ENCODE assay signal across 8 cellular contexts in the genomic region with DNA sequence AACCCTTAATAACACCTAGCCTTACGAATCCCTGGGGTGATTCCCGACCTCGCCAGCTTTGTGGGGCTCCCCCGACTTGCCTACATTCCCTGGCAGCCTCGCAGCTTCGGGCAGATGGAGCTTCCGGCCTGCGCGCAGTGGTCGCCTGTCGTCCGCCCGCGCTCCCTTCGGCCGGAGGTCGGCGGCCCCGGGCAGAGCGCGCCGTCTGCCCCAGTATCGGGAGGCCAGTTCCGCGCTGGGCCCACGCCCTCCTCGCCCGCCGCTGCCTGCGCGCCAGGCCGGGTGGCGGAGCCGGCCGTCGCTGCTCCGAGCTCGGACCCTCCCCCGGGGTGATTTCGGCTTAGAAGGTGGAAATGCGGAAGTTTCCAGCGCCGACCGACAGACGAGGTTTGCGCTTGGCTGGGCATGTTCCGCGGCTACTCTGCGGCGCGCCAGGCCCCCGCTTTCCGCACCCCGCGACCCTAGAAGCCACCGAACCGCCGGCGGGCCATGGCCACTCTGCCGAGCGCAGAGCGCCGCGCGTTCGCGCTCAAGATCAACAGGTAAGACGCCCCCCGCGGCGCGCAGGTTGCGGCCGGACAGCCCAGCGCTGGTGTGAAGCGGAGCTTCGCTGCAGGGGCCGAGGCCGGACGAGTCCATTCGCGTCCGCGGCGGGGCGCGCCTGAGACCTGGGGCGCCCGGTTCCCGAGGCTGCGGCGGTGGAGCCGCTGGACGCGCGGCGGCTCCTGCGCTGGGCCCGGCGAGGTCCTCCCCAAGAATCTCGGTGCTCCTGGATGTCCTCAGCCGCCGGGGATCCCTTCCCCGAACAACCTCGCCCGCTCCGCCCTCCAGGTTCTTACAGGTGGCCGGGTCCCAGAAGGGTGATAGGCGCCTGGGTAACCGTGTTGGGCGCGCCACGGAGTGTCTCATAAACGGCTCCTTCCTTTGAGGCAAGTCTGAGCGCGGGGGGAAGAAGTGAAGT. TPM values are rescaled to one million over a fixed set of nuclear protein-coding genes. Genes with fewer than 3 reads are reported as not detected.
DNase-seq lines count a peak whose midpoint lies in the region; ATAC-seq and TF ChIP-seq lines count a peak whose summit lies in the region.

DOCK8 (plus strand) TSS at position 378 of the 961 bp plus-strand sequence; CDS start at position 490, 112 bp downstream.

- H3K9ac ChIP-seq in BLaER1, result peak within 1 kb of the TSS; percentile 77

- DNase-seq in GM19238 (ENCODE audit: insufficient read length, low spot score) (peak; percentile 57), iPS DF 4.7 (ENCODE audit: extremely low read depth, low spot score) (peak; percentile 9), spleen (peak; percentile 97), NCI-H1694 (lab: John Stamatoyannopoulos, UW) (no peak)
- DNase-seq in activated naive CD8-positive, alpha-beta T cell treated with anti-CD3 and anti-CD28 coated beads, Interleukin-2, amount 10 ng/mL, durations not matched to agents 7 days and 5 days, result peak; percentile 85

- peak within 1 kb of the TSS; percentile 95 for H3K4me2 ChIP-seq in BLaER1

- H3K27me3 Mint-ChIP-seq in activated naive CD8-positive, alpha-beta T cell treated with anti-CD3 and anti-CD28 coated beads, Interleukin-2, amount 10 ng/mL, durations not matched to agents 7 days and 5 days, result no peaks in the 10 kb centered on the region

- peak within 1 kb of the TSS; percentile 87 for H3K4me3 Mint-ChIP-seq in activated naive CD8-positive, alpha-beta T cell treated with anti-CD3 and anti-CD28 coated beads, Interleukin-2, amount 10 ng/mL, durations not matched to agents 7 days and 5 days

- H3K9me3 Mint-ChIP-seq in activated naive CD8-positive, alpha-beta T cell treated with anti-CD3 and anti-CD28 coated beads, Interleukin-2, amount 10 ng/mL, durations not matched to agents 7 days and 5 days, result no peaks in the 10 kb centered on the region

- peak; percentile 88 for ATAC-seq in HG03439 (IDR thresholded peaks at IDR 0.05; ENCODE audit: unreplicated experiment)
- peak; percentile 59; the same call in 2 of the 3 replicates for ATAC-seq in SK-N-SH treated with all-trans-retinoic acid at 6 μM for 48 hours
- peak; percentile 82 for ATAC-seq in activated naive CD8-positive, alpha-beta T cell treated with anti-CD3 and anti-CD28 coated beads, Interleukin-2, amount 10 ng/mL, durations not matched to agents 7 days and 5 days (ENCODE audit: low read depth)

- H3K4me1 Mint-ChIP-seq in activated naive CD8-positive, alpha-beta T cell treated with anti-CD3 and anti-CD28 coated beads, Interleukin-2, amount 10 ng/mL, durations not matched to agents 7 days and 5 days, result peaks cover 21% of the 10 kb centered on the region

- peak within 1 kb of the TSS; percentile 88 for H3K27ac Mint-ChIP-seq in activated naive CD8-positive, alpha-beta T cell treated with anti-CD3 and anti-CD28 coated beads, Interleukin-2, amount 10 ng/mL, durations not matched to agents 7 days and 5 days

- TF ChIP-seq POLR2A in spleen (IDR thresholded peaks at IDR 0.05), result peak in 2 of 3 donors; percentile 10 to 52

- H3K4me1 ChIP-seq in BLaER1 (peaks cover 7% of the 10 kb centered on the region), spleen (peaks cover 17 to 90% (median 76%) of the 10 kb centered on the region in 6 donors)

- no peaks in the 10 kb centered on the region for H3K9me3 ChIP-seq in BLaER1
- H3K9me3 ChIP-seq in spleen, result no peaks in the 10 kb centered on the region

- POLR2A ChIA-PET in activated naive CD8-positive, alpha-beta T cell treated with anti-CD3 and anti-CD28 coated beads, Interleukin-2, amount 10 ng/mL, durations not matched to agents 7 days and 5 days (lab: Charles Lee), result interaction anchor here (0.5 to 4.3 kb wide), 18 partner anchors 10 to 140 kb away, joined by 3 to 129 read pairs (median 6); no protein-coding TSS in a partner anchor

- TF ChIP-seq CTCF in spleen (IDR thresholded peaks at IDR 0.05 in 8 of 11, conservative IDR thresholded peaks at IDR 0.05 in 3 of 11), result peak in 9 of 11 experiments; percentile 30 to 76 (median 70)

- H3K4me3 ChIP-seq in BLaER1 (peak within 1 kb of the TSS; percentile 82), spleen (peak within 1 kb of the TSS; percentile 41 to 84 (median 76))

- H3K27ac ChIP-seq in BLaER1, result peak within 1 kb of the TSS; percentile 61
- H3K27ac ChIP-seq in spleen, result peak within 1 kb of the TSS; percentile 86 to 98 (median 96)

- WGBS in spleen, 5 donors, result 0 to 1% (median 0%) methylated on average over 31 to 116 of the region's 116 CpGs

- intact Hi-C loops in spleen (cut with DNase I; ENCODE audit: low total_unique reads), result no loop called here

- H3K27me3 ChIP-seq in BLaER1 (peaks cover 21% of the 10 kb centered on the region), spleen (replicated peaks in 1 of 7) (no peaks in the 10 kb centered on the region)

- no peaks in the 10 kb centered on the region for H4K20me1 ChIP-seq in BLaER1

- H3K36me3 ChIP-seq in BLaER1, result no peaks in the 10 kb centered on the region
- no peaks in the 10 kb centered on the region for H3K36me3 ChIP-seq in spleen

- peaks cover 21% of the 10 kb centered on the region for H3K36me3 Mint-ChIP-seq in activated naive CD8-positive, alpha-beta T cell treated with anti-CD3 and anti-CD28 coated beads, Interleukin-2, amount 10 ng/mL, durations not matched to agents 7 days and 5 days

TF ChIP-seq in SK-N-SH treated with all-trans-retinoic acid at 6 μM for 48 hours, 23 proteins besides CTCF, POLR2A, EP300 and RAD21:
- no peak for TF ChIP-seq OSR1 (CRISPR knock-in tag; IDR thresholded peaks at IDR 0.05)
- TF ChIP-seq ISL1 (CRISPR knock-in tag; IDR thresholded peaks at IDR 0.05), result no peak
- TF ChIP-seq TOX (CRISPR knock-in tag; IDR thresholded peaks at IDR 0.05; ENCODE audit: borderline replicate concordance), result no peak
- no peak for TF ChIP-seq ARNTL (CRISPR knock-in tag; IDR thresholded peaks at IDR 0.05; ENCODE audit: borderline replicate concordance, low read depth)
- TF ChIP-seq ESRRG (CRISPR knock-in tag; IDR thresholded peaks at IDR 0.05), result no peak
- TF ChIP-seq RARB (CRISPR knock-in tag; IDR thresholded peaks at IDR 0.05), result no peak
- no peak for TF ChIP-seq ZFP30 (CRISPR knock-in tag; IDR thresholded peaks at IDR 0.05)
- no peak for TF ChIP-seq SNAI2 (CRISPR knock-in tag; IDR thresholded peaks at IDR 0.05)
- no peak for TF ChIP-seq CSDC2 (CRISPR knock-in tag; IDR thresholded peaks at IDR 0.05)
- TF ChIP-seq ZFP3 (CRISPR knock-in tag; IDR thresholded peaks at IDR 0.05), result no peak
- TF ChIP-seq PPARA (CRISPR knock-in tag; IDR thresholded peaks at IDR 0.05; ENCODE audit: borderline replicate concordance), result no peak
- no peak for TF ChIP-seq ZNF70 (CRISPR knock-in tag; IDR thresholded peaks at IDR 0.05)

RNA-seq across cellular contexts. Expression of gene DOCK8, which starts in this region (rescaled TPM):
- total RNA-seq in activated naive CD8-positive, alpha-beta T cell treated with anti-CD3 and anti-CD28 coated beads, Interleukin-2, amount 10 ng/mL, durations not matched to agents 7 days and 5 days, result 100 to 1,000 TPM; 318 to 319 TPM
- 100 to 1,000 TPM; 153 to 275 (median 196) TPM for total RNA-seq in spleen
- 10 to 100 TPM; 34.3 to 40.1 (median 39.1) TPM for polyA plus RNA-seq in spleen
